Comparison of ENCODE assay signal across 2 cellular contexts in genomic region chr4:155658665-155659064, GRCh38.
TF ChIP-seq lines count a peak whose summit lies in the region.

No MANE protein-coding gene starts in this region.

TF ChIP-seq in IMR-90, 13 proteins besides CTCF, POLR2A, EP300 and RAD21:
- TF ChIP-seq BHLHE40 (IDR thresholded peaks at IDR 0.05; ENCODE audit: low read depth, low read length) (no peak), FOS (IDR thresholded peaks at IDR 0.05; ENCODE audit: low read depth, low read length) (no peak), MAZ (IDR thresholded peaks at IDR 0.05; ENCODE audit: borderline replicate concordance, low read depth, low read length) (no peak), MXI1 (IDR thresholded peaks at IDR 0.05; ENCODE audit: borderline replicate concordance, low read depth, low read length) (no peak)

TF ChIP-seq in GM12878, 131 proteins besides CTCF, POLR2A, EP300 and RAD21:
- TF ChIP-seq IKZF2 (IDR thresholded peaks at IDR 0.05): no peak
- TF ChIP-seq HDAC6 (IDR thresholded peaks at IDR 0.05; ENCODE audit: unreplicated experiment): no peak
- peak; percentile 3 to 24; a peak in 2 of 4 replicates for TF ChIP-seq BHLHE40 (IDR thresholded peaks at IDR 0.05; ENCODE audit: borderline replicate concordance in 1 of 2, low read depth in 2 of 2, low read length in 1 of 2)
- no peak for TF ChIP-seq FOXM1 (IDR thresholded peaks at IDR 0.05; ENCODE audit: low read depth, low read length)
- peak; percentile 11 for TF ChIP-seq MEF2B (IDR thresholded peaks at IDR 0.05; ENCODE audit: partially characterized antibody, poor library complexity, severe bottlenecking)
- no peak for TF ChIP-seq RELB (IDR thresholded peaks at IDR 0.05; ENCODE audit: low read depth)
- TF ChIP-seq CBX5 (IDR thresholded peaks at IDR 0.05; ENCODE audit: low read depth): no peak
